In genomic region chr6:156949376-156949775, GRCh38 we compare ENCODE assay signal across 14 cellular contexts.
DNase-seq lines count a peak whose midpoint lies in the region; ATAC-seq, FAIRE-seq and TF ChIP-seq lines count a peak whose summit lies in the region.
"Had no signal": no experiment of that assay in that cellular context is flagged by ENCODE, and none has a peak within 500 bp of the region (broad histone marks: within the 10 kb centered on the region; RNA-seq: fewer than 3 reads in every experiment).

No MANE protein-coding gene starts in this region.

- DNase-seq in GM12892 (ENCODE audit: insufficient read length) (no peak), Panc1 (ENCODE audit: low read depth, low spot score) (no peak), esophagus squamous epithelium (lab: John Stamatoyannopoulos, UW) (no peak), omental fat pad (ENCODE audit: low spot score) (no peak), CD14-positive monocyte (ENCODE audit: low spot score) (no peak), NCI-H510A treated with DMSO at 0.1 percent for 48 hours (lab: John Stamatoyannopoulos, UW) (no peak), head of caudate nucleus (no peak)
- DNase-seq: GDM1, spleen had no signal

- no peak overlapping the region for H3K4me3 ChIP-seq in Panc1 (ENCODE audit: low read depth in 2 of 2, low read length in 2 of 2)
- H3K4me3 ChIP-seq in esophagus squamous epithelium, result no peak overlapping the region
- H3K4me3 ChIP-seq: cardiac muscle cell, spleen, thoracic aorta had no signal

- peak; percentile 5 for FAIRE-seq in GM12892 (lab: Jason Lieb, UNC)
- FAIRE-seq: islet of Langerhans had no signal

- POLR2A ChIA-PET in Panc1 (lab: Charles Lee), result interaction anchor here (0.6 kb wide), 1 partner anchor 31 kb away, joined by 3 read pairs; no protein-coding TSS in a partner anchor

- no peak overlapping the region for H3K4me3 Mint-ChIP-seq in CD14-positive monocyte

- CTCF ChIA-PET in Panc1 (lab: Charles Lee), result interaction anchor here (0.7 kb wide), 1 partner anchor 290 kb away, joined by 3 read pairs; no protein-coding TSS in a partner anchor

- H3K36me3 Mint-ChIP-seq in CD14-positive monocyte, result no peaks in the 10 kb centered on the region

- H3K9me3 ChIP-seq in Panc1 (ENCODE audit: control insufficient read depth, insufficient read depth, low read depth, low read length) (no peaks in the 10 kb centered on the region), esophagus squamous epithelium (no peaks in the 10 kb centered on the region)
- H3K9me3 ChIP-seq: spleen, thoracic aorta had no signal

- TF ChIP-seq POLR2A in GM12892 (IDR thresholded peaks at IDR 0.05; ENCODE audit: low read depth, low read length) (no peak), esophagus squamous epithelium (IDR thresholded peaks at IDR 0.05) (no peak)

- H3K4me1 ChIP-seq in Panc1 (ENCODE audit: control insufficient read depth, insufficient read depth, low read length), result peaks cover 46% of the 10 kb centered on the region
- H3K4me1 ChIP-seq in esophagus squamous epithelium, result peaks cover 13 to 81% (median 25%) of the 10 kb centered on the region in 3 donors

- in situ Hi-C loops in Panc1 (cut with HindIII; ENCODE audit: low pct_unique_long_range_greater_than_20kb, low sequenced_read_pairs), result no loop called here

- H3K27me3 ChIP-seq in Panc1 (ENCODE audit: control insufficient read depth, insufficient read depth, low read length) (no peaks in the 10 kb centered on the region), esophagus squamous epithelium (no peaks in the 10 kb centered on the region)
- H3K27me3 ChIP-seq: cardiac muscle cell, spleen had no signal

- no peaks in the 10 kb centered on the region for H3K27me3 Mint-ChIP-seq in CD14-positive monocyte (ENCODE audit: low read depth in 3 of 3)

- H3K36me3 ChIP-seq in Panc1 (ENCODE audit: control insufficient read depth, insufficient read depth, low read length) (no peaks in the 10 kb centered on the region), esophagus squamous epithelium (no peaks in the 10 kb centered on the region)
- H3K36me3 ChIP-seq: cardiac muscle cell, spleen, thoracic aorta had no signal

- H3K27ac ChIP-seq in Panc1 (ENCODE audit: low read length) (no peak overlapping the region; the same call in 1 of the 2 replicates), esophagus squamous epithelium (peak overlapping the region in 3 of 4 donors; percentile 3 to 51 (median 30))
- H3K27ac ChIP-seq: cardiac muscle cell, HL-60, spleen, thoracic aorta had no signal

- ATAC-seq in Panc1 (peak; percentile 84), omental fat pad (ENCODE audit: low FRiP score) (peak; percentile 60), HG02885 (IDR thresholded peaks at IDR 0.05; ENCODE audit: poor library complexity, unreplicated experiment) (no peak)

- TF ChIP-seq CTCF in Panc1 (IDR thresholded peaks at IDR 0.05) (no peak), esophagus squamous epithelium (IDR thresholded peaks at IDR 0.05) (no peak), omental fat pad (IDR thresholded peaks at IDR 0.05) (no peak), CD14-positive monocyte (IDR thresholded peaks at IDR 0.05) (no peak)

- peak overlapping the region in 1 of 7 donors; percentile 1 for H3K27ac Mint-ChIP-seq in CD14-positive monocyte

- peaks cover 20% of the 10 kb centered on the region for H3K4me1 Mint-ChIP-seq in CD14-positive monocyte

- WGBS in esophagus squamous epithelium, 2 donors, result 18 to 31% methylated on average over 2 of the region's 2 CpGs

- no TSS peak for BruUV-seq in Panc1 (replicated peaks; lab: Mats Ljungman, UMichigan)

- intact Hi-C loops in Panc1 (cut with micrococcal nuclease; ENCODE audit: unreplicated experiment) (no loop called here), esophagus squamous epithelium (cut with DNase I) (no loop called here), CD14-positive monocyte (cut with micrococcal nuclease) (no loop called here), head of caudate nucleus (cut with DNase I) (no loop called here)

- peaks cover 0 to 3% (median 0%) of the 10 kb centered on the region in 7 donors for H3K9me3 Mint-ChIP-seq in CD14-positive monocyte
